In genomic region chr4:173181769-173182374, GRCh38 we compare ENCODE assay signal across 10 cellular contexts. TPM values are rescaled to one million over a fixed set of nuclear protein-coding genes. Genes with fewer than 3 reads are reported as not detected.
DNase-seq lines count a peak whose midpoint lies in the region; ATAC-seq and TF ChIP-seq lines count a peak whose summit lies in the region.
"Had no signal": no experiment of that assay in that cellular context is flagged by ENCODE, and none has a peak within 500 bp of the region (broad histone marks: within the 10 kb centered on the region; RNA-seq: fewer than 3 reads in every experiment).

No MANE protein-coding gene starts in this region.

- H3K4me1 Mint-ChIP-seq in activated naive CD4-positive, alpha-beta T cell treated with anti-CD3 and anti-CD28 coated beads, Interleukin-2, amount 10 ng/mL, durations not matched to agents 7 days and 5 days = peaks cover 9% of the 10 kb centered on the region

- H2BK5ac ChIP-seq in mesendoderm (ENCODE audit: low read length) = no peak overlapping the region

- H3K36me3 ChIP-seq in suprapubic skin = no peaks in the 10 kb centered on the region
- H3K36me3 ChIP-seq in mesendoderm (ENCODE audit: control insufficient read depth, insufficient read depth, low read length) = no peaks in the 10 kb centered on the region
- no peaks in the 10 kb centered on the region for H3K36me3 ChIP-seq in Peyer's patch
- H3K36me3 ChIP-seq: colonic mucosa had no signal

- peaks cover 2% of the 10 kb centered on the region for H3K79me1 ChIP-seq in mesendoderm (ENCODE audit: low read length)

- H2BK120ac ChIP-seq in mesendoderm (ENCODE audit: low read depth, low read length) = no peak overlapping the region

- no peak for TF ChIP-seq EP300 in suprapubic skin (IDR thresholded peaks at IDR 0.05)

- no peaks in the 10 kb centered on the region for H3K27me3 ChIP-seq in suprapubic skin
- H3K27me3 ChIP-seq in mesendoderm (ENCODE audit: insufficient read depth, low read length, poor library complexity) = no peaks in the 10 kb centered on the region
- H3K27me3 ChIP-seq in Peyer's patch = no peaks in the 10 kb centered on the region
- H3K27me3 ChIP-seq: colonic mucosa had no signal

- ATAC-seq in GM18498 (IDR thresholded peaks at IDR 0.05; ENCODE audit: unreplicated experiment) = peak; percentile 62

- no peak overlapping the region for H3K18ac ChIP-seq in mesendoderm (ENCODE audit: low read length)

- H2AK5ac ChIP-seq in mesendoderm (ENCODE audit: low read length) = no peak overlapping the region

- H3K4me1 ChIP-seq in suprapubic skin = no peaks in the 10 kb centered on the region
- peaks cover under 1% of the 10 kb centered on the region for H3K4me1 ChIP-seq in mesendoderm (ENCODE audit: control insufficient read depth, low read depth, low read length)
- peaks cover 0 to 16% (median 0%) of the 10 kb centered on the region in 4 donors for H3K4me1 ChIP-seq in Peyer's patch
- H3K4me1 ChIP-seq: colonic mucosa had no signal

- no peak overlapping the region for H3K27ac ChIP-seq in suprapubic skin
- no peak overlapping the region for H3K27ac ChIP-seq in mesendoderm (ENCODE audit: low read depth, low read length)
- no peak overlapping the region for H3K27ac ChIP-seq in Peyer's patch
- H3K27ac ChIP-seq: colonic mucosa had no signal

- no peak overlapping the region for H3K4me3 ChIP-seq in suprapubic skin
- H3K4me3 ChIP-seq in mesendoderm (ENCODE audit: low read length) = no peak overlapping the region
- H3K4me3 ChIP-seq in Peyer's patch = no peak overlapping the region
- H3K4me3 ChIP-seq: colonic mucosa had no signal

- H3K36me3 Mint-ChIP-seq in activated naive CD4-positive, alpha-beta T cell treated with anti-CD3 and anti-CD28 coated beads, Interleukin-2, amount 10 ng/mL, durations not matched to agents 7 days and 5 days = no peaks in the 10 kb centered on the region

- no peak overlapping the region for H3K27ac Mint-ChIP-seq in activated naive CD4-positive, alpha-beta T cell treated with anti-CD3 and anti-CD28 coated beads, Interleukin-2, amount 10 ng/mL, durations not matched to agents 7 days and 5 days
- H3K27ac Mint-ChIP-seq: nephron had no signal

- TF ChIP-seq POLR2A in suprapubic skin (IDR thresholded peaks at IDR 0.05) (no peak), Peyer's patch (IDR thresholded peaks at IDR 0.05) (no peak)

- H3K9ac ChIP-seq in mesendoderm (ENCODE audit: low read length) = no peak overlapping the region

- WGBS in suprapubic skin = 94% methylated on average over 3 of the region's 3 CpGs
- WGBS in mesendoderm (ENCODE audit: extremely low coverage, insufficient coverage, low lambda C conversion rate) = no CpG with 5 or more reads among the region's 3 CpGs

- CTCF ChIA-PET in activated naive CD4-positive, alpha-beta T cell treated with anti-CD3 and anti-CD28 coated beads, Interleukin-2, amount 10 ng/mL, durations not matched to agents 7 days and 5 days (lab: Charles Lee) = no interaction called here

- H3K79me2 ChIP-seq in mesendoderm (ENCODE audit: control insufficient read depth, insufficient read depth, low read length) = peaks cover 31% of the 10 kb centered on the region

- no peaks in the 10 kb centered on the region for H3K9me3 Mint-ChIP-seq in activated naive CD4-positive, alpha-beta T cell treated with anti-CD3 and anti-CD28 coated beads, Interleukin-2, amount 10 ng/mL, durations not matched to agents 7 days and 5 days
- H3K9me3 Mint-ChIP-seq: nephron had no signal

- H3K56ac ChIP-seq in mesendoderm (ENCODE audit: low read length) = no peak overlapping the region

- no peak overlapping the region for H3K4me3 Mint-ChIP-seq in activated naive CD4-positive, alpha-beta T cell treated with anti-CD3 and anti-CD28 coated beads, Interleukin-2, amount 10 ng/mL, durations not matched to agents 7 days and 5 days
- H3K4me3 Mint-ChIP-seq: nephron had no signal

- no peak overlapping the region for H3K4me2 ChIP-seq in mesendoderm (ENCODE audit: low read length)

- no peak overlapping the region for H4K5ac ChIP-seq in mesendoderm (ENCODE audit: low read length)

- H3K4ac ChIP-seq in mesendoderm (ENCODE audit: low read depth, low read length) = no peak overlapping the region

- no peak overlapping the region for H4K8ac ChIP-seq in mesendoderm (ENCODE audit: low read depth, low read length)

- no peaks in the 10 kb centered on the region for H3K9me3 ChIP-seq in suprapubic skin
- no peaks in the 10 kb centered on the region for H3K9me3 ChIP-seq in Peyer's patch
- H3K9me3 ChIP-seq: colonic mucosa had no signal

- no peak overlapping the region for H2BK15ac ChIP-seq in mesendoderm (replicated peaks; ENCODE audit: low read depth)

- H3K27me3 Mint-ChIP-seq in activated naive CD4-positive, alpha-beta T cell treated with anti-CD3 and anti-CD28 coated beads, Interleukin-2, amount 10 ng/mL, durations not matched to agents 7 days and 5 days = no peaks in the 10 kb centered on the region

- TF ChIP-seq CTCF in suprapubic skin (IDR thresholded peaks at IDR 0.05) (no peak), Peyer's patch (IDR thresholded peaks at IDR 0.05) (no peak)

- DNase-seq in HCEC 1CT = peak; percentile 65
- peak; percentile 42 for DNase-seq in OCI-M1 (lab: John Stamatoyannopoulos, UW)
- peak; percentile 40 for DNase-seq in hepatic stellate cell (ENCODE audit: low spot score)
- no peak for DNase-seq in suprapubic skin (ENCODE audit: low spot score in 2 of 2)
- DNase-seq in mesendoderm = no peak
- no peak for DNase-seq in Peyer's patch
- no peak for DNase-seq in activated naive CD4-positive, alpha-beta T cell treated with anti-CD3 and anti-CD28 coated beads, Interleukin-2, amount 10 ng/mL, durations not matched to agents 7 days and 5 days
- DNase-seq: colonic mucosa had no signal

- no peak overlapping the region for H3K23ac ChIP-seq in mesendoderm (ENCODE audit: low read length)

RNA-seq across cellular contexts. Expression of gene GALNT7, which starts 13.3 kb away (rescaled TPM):
- total RNA-seq in suprapubic skin (10 to 100 TPM in 2 of 4 donors, 1 to 10 TPM in 2; 7.9 to 13.4 (median 9.5) TPM), Peyer's patch (100 to 1,000 TPM in 2 of 4 donors, 10 to 100 TPM in 2; 37.1 to 139 (median 96.4) TPM)
- 32.2 TPM for polyA plus RNA-seq in mesendoderm (2013, experiment 1 of 2)
- 33.8 TPM for polyA plus RNA-seq in mesendoderm (2013, experiment 2 of 2)

Comparison
In these comparisons a context has a peak if more than half of its experiments do, and no peak if none do; other contexts are left out.
1. DNase-seq: peak in HCEC 1CT (single experiment), OCI-M1 (single experiment) and hepatic stellate cell (single experiment); none in suprapubic skin (0 of 2), mesendoderm (single experiment), Peyer's patch (0 of 3) and activated naive CD4-positive, alpha-beta T cell treated with anti-CD3 and anti-CD28 coated beads, Interleukin-2, amount 10 ng/mL, durations not matched to agents 7 days and 5 days (single experiment).